32 cellular contexts compared by ENCODE assay signal in the genomic region with DNA sequence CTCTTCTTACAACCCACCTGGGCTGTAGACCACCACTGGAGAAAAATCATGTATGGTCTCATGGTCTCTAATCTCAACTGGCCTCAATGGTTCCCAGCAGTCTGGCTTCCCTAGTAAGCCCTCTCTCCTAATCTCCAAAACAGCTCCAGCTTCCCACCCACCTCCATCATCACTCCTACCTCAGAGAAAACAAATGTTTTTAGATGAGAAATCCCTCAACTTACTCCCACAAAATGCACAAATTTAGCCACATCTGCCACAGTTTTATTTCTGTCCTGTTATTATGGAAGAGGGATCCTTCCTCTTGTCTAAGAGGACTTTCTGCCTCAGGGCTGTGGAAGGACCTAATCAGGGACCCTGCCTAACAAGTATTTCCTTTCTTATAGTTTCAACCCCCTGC. TPM values are rescaled to one million over a fixed set of nuclear protein-coding genes. Genes with fewer than 3 reads are reported as not detected.
DNase-seq lines count a peak whose midpoint lies in the region; ATAC-seq and TF ChIP-seq lines count a peak whose summit lies in the region.
"Had no signal": no experiment of that assay in that cellular context is flagged by ENCODE, and none has a peak within 500 bp of the region (broad histone marks: within the 10 kb centered on the region; RNA-seq: fewer than 3 reads in every experiment).

No MANE protein-coding gene starts in this region.

- peaks cover 19% of the 10 kb centered on the region for H3K36me3 Mint-ChIP-seq in activated CD8-positive, alpha-beta T cell treated with anti-CD3 and anti-CD28 coated beads for 36 hours (ENCODE audit: low read depth)
- peaks cover 20% of the 10 kb centered on the region for H3K36me3 Mint-ChIP-seq in activated CD8-positive, alpha-beta T cell treated with anti-CD3 and anti-CD28 coated beads, Interleukin-2, amount 10 ng/mL, durations not matched to agents 7 days and 5 days (ENCODE audit: low read depth)
- H3K36me3 Mint-ChIP-seq in CD4-positive, CD25-positive, alpha-beta regulatory T cell, result peaks cover 38% of the 10 kb centered on the region
- H3K36me3 Mint-ChIP-seq in T-helper 17 cell (ENCODE audit: low read depth), result peaks cover 12% of the 10 kb centered on the region
- peaks cover 10 to 56% (median 14%) of the 10 kb centered on the region in 3 donors for H3K36me3 Mint-ChIP-seq in naive thymus-derived CD8-positive, alpha-beta T cell

- intact Hi-C loops in activated CD8-positive, alpha-beta T cell treated with anti-CD3 and anti-CD28 coated beads for 36 hours (cut with micrococcal nuclease), result loop anchor here (10.0 kb wide), 1 partner anchor 91 kb away; no protein-coding TSS in a partner anchor

- H3K4me3 Mint-ChIP-seq in activated CD8-positive, alpha-beta T cell treated with anti-CD3 and anti-CD28 coated beads for 36 hours, result no peak overlapping the region
- no peak overlapping the region for H3K4me3 Mint-ChIP-seq in activated CD8-positive, alpha-beta T cell treated with anti-CD3 and anti-CD28 coated beads, Interleukin-2, amount 10 ng/mL, durations not matched to agents 7 days and 5 days
- H3K4me3 Mint-ChIP-seq in CD4-positive, CD25-positive, alpha-beta regulatory T cell, result peak overlapping the region in 1 of 4 donors; percentile 29
- peak overlapping the region; percentile 78 for H3K4me3 Mint-ChIP-seq in T-helper 17 cell
- peak overlapping the region in 4 of 10 donors; percentile 5 to 49 (median 33) for H3K4me3 Mint-ChIP-seq in naive thymus-derived CD8-positive, alpha-beta T cell

- peaks cover 24% of the 10 kb centered on the region for H3K36me3 ChIP-seq in CD4-positive, CD25-positive, alpha-beta regulatory T cell (ENCODE audit: control insufficient read depth, insufficient read depth, low read length)
- H3K36me3 ChIP-seq: colonic mucosa had no signal

- TF ChIP-seq CTCF in activated CD8-positive, alpha-beta T cell treated with anti-CD3 and anti-CD28 coated beads for 36 hours (IDR thresholded peaks at IDR 0.05), result no peak

- H3K9me3 ChIP-seq in CD4-positive, CD25-positive, alpha-beta regulatory T cell (ENCODE audit: control insufficient read depth in 2 of 2, low read length in 2 of 2), result no peaks in the 10 kb centered on the region
- H3K9me3 ChIP-seq in T-helper 17 cell (ENCODE audit: control insufficient read depth, low read length, poor library complexity, severe bottlenecking), result no peaks in the 10 kb centered on the region
- H3K9me3 ChIP-seq: A549, Caco-2, colonic mucosa, esophagus muscularis mucosa, heart left ventricle, mucosa of descending colon, neutrophil, right lobe of liver, thoracic aorta, vagina had no signal

- no peaks in the 10 kb centered on the region for H3K9me3 Mint-ChIP-seq in activated CD8-positive, alpha-beta T cell treated with anti-CD3 and anti-CD28 coated beads for 36 hours
- H3K9me3 Mint-ChIP-seq in activated CD8-positive, alpha-beta T cell treated with anti-CD3 and anti-CD28 coated beads, Interleukin-2, amount 10 ng/mL, durations not matched to agents 7 days and 5 days (ENCODE audit: insufficient read depth), result no peaks in the 10 kb centered on the region
- H3K9me3 Mint-ChIP-seq in CD4-positive, CD25-positive, alpha-beta regulatory T cell, result no peaks in the 10 kb centered on the region
- H3K9me3 Mint-ChIP-seq in naive thymus-derived CD8-positive, alpha-beta T cell, result no peaks in the 10 kb centered on the region

- H3K27me3 ChIP-seq in CD4-positive, CD25-positive, alpha-beta regulatory T cell (ENCODE audit: control insufficient read depth, insufficient read depth, low read length), result no peaks in the 10 kb centered on the region
- H3K27me3 ChIP-seq: colonic mucosa, esophagus muscularis mucosa, foreskin keratinocyte, heart left ventricle, neutrophil, right lobe of liver, vagina had no signal

- H3K4me1 ChIP-seq in CD4-positive, CD25-positive, alpha-beta regulatory T cell (ENCODE audit: control insufficient read depth, insufficient read depth, low read length, poor library complexity, severe bottlenecking), result peaks cover 13% of the 10 kb centered on the region
- H3K4me1 ChIP-seq: colonic mucosa, vagina had no signal

- no peaks in the 10 kb centered on the region for H3K27me3 Mint-ChIP-seq in activated CD8-positive, alpha-beta T cell treated with anti-CD3 and anti-CD28 coated beads for 36 hours
- H3K27me3 Mint-ChIP-seq in activated CD8-positive, alpha-beta T cell treated with anti-CD3 and anti-CD28 coated beads, Interleukin-2, amount 10 ng/mL, durations not matched to agents 7 days and 5 days (ENCODE audit: low read depth), result no peaks in the 10 kb centered on the region
- no peaks in the 10 kb centered on the region for H3K27me3 Mint-ChIP-seq in CD4-positive, CD25-positive, alpha-beta regulatory T cell
- H3K27me3 Mint-ChIP-seq in T-helper 17 cell, result no peaks in the 10 kb centered on the region
- H3K27me3 Mint-ChIP-seq in naive thymus-derived CD8-positive, alpha-beta T cell, result no peaks in the 10 kb centered on the region

- peak overlapping the region; percentile 4 for H3K27ac Mint-ChIP-seq in activated CD8-positive, alpha-beta T cell treated with anti-CD3 and anti-CD28 coated beads for 36 hours
- H3K27ac Mint-ChIP-seq in activated CD8-positive, alpha-beta T cell treated with anti-CD3 and anti-CD28 coated beads, Interleukin-2, amount 10 ng/mL, durations not matched to agents 7 days and 5 days, result no peak overlapping the region
- peak overlapping the region; percentile 45 to 82 (median 63) for H3K27ac Mint-ChIP-seq in CD4-positive, CD25-positive, alpha-beta regulatory T cell
- peak overlapping the region; percentile 81 for H3K27ac Mint-ChIP-seq in T-helper 17 cell
- peak overlapping the region in 8 of 10 donors; percentile 4 to 88 (median 27) for H3K27ac Mint-ChIP-seq in naive thymus-derived CD8-positive, alpha-beta T cell

- POLR2A ChIA-PET in activated CD8-positive, alpha-beta T cell treated with anti-CD3 and anti-CD28 coated beads for 36 hours (lab: Charles Lee), result no interaction called here
- POLR2A ChIA-PET in activated CD8-positive, alpha-beta T cell treated with anti-CD3 and anti-CD28 coated beads, Interleukin-2, amount 10 ng/mL, durations not matched to agents 7 days and 5 days (lab: Charles Lee), result no interaction called here
- POLR2A ChIA-PET in naive thymus-derived CD8-positive, alpha-beta T cell (lab: Charles Lee), result interaction anchor here (4.1 kb wide), 1 partner anchor 32 kb away, joined by 18 read pairs; a partner anchor contains a TSS

- DNase-seq in activated CD8-positive, alpha-beta T cell treated with anti-CD3 and anti-CD28 coated beads for 36 hours, result no peak
- DNase-seq in activated CD8-positive, alpha-beta T cell treated with anti-CD3 and anti-CD28 coated beads, Interleukin-2, amount 10 ng/mL, durations not matched to agents 7 days and 5 days, result no peak
- DNase-seq in CD4-positive, CD25-positive, alpha-beta regulatory T cell, result no peak
- DNase-seq in T-helper 17 cell (no peak), KBM-7 (no peak), activated gamma-delta T cell (lab: John Stamatoyannopoulos, UW) (no peak)
- no peak for DNase-seq in naive thymus-derived CD8-positive, alpha-beta T cell
- DNase-seq: activated CD4-positive, alpha-beta T cell treated with anti-CD3 and anti-CD28 coated beads, Interleukin-2, amount 50 U/mL, for 4 hours; activated effector memory CD4-positive, alpha-beta T cell treated with anti-CD3 and anti-CD28 coated beads, Interleukin-2, amount 50 U/mL, for 16 hours; Caco-2; colonic mucosa; DMS79; foreskin keratinocyte; GDM1; heart left ventricle; kidney; mucosa of descending colon; NCI-H1105; NCI-H187 treated with DMSO at 0.1 percent for 48 hours; NCI-H524 treated with DMSO at 0.1 percent for 48 hours; NK-92 treated with Interleukin-12 subunit alpha and Interleukin-12 subunit beta, amount 100 ng/mL, for 24 hours; right lobe of liver; Right ventricle myocardium superior; stimulated activated CD4-positive, alpha-beta T cell treated with anti-CD3 and anti-CD28 coated beads, Interleukin-12 subunit alpha, Interleukin-12 subunit beta, amount 100 ng/mL, for 4 hours; stimulated activated CD4-positive, alpha-beta T cell treated with anti-CD3 and anti-CD28 coated beads, Interleukin-4, amount 100 ng/mL, for 1 hour; T1000 had no signal

- ATAC-seq in activated CD8-positive, alpha-beta T cell treated with anti-CD3 and anti-CD28 coated beads for 36 hours, result no peak
- ATAC-seq in activated CD8-positive, alpha-beta T cell treated with anti-CD3 and anti-CD28 coated beads, Interleukin-2, amount 10 ng/mL, durations not matched to agents 7 days and 5 days, result no peak
- ATAC-seq in CD4-positive, CD25-positive, alpha-beta regulatory T cell (ENCODE audit: low read depth in 2 of 2), result no peak
- ATAC-seq in T-helper 17 cell (no peak), GM18907 (IDR thresholded peaks at IDR 0.05; ENCODE audit: unreplicated experiment) (no peak)
- ATAC-seq in naive thymus-derived CD8-positive, alpha-beta T cell, result no peak
- ATAC-seq: A549, foreskin keratinocyte, heart left ventricle, mucosa of descending colon, right lobe of liver had no signal

- in situ Hi-C loops in KBM-7 (cut with MboI; ENCODE audit: low pct_unique_long_range_greater_than_20kb, low sequenced_read_pairs), result no loop called here

- CTCF ChIA-PET in activated CD8-positive, alpha-beta T cell treated with anti-CD3 and anti-CD28 coated beads for 36 hours (lab: Charles Lee), result interaction anchor here (1.2 to 3.3 kb wide), 2 partner anchors 33 to 237 kb away, joined by 3 to 22 read pairs; a partner anchor contains a TSS
- CTCF ChIA-PET in activated CD8-positive, alpha-beta T cell treated with anti-CD3 and anti-CD28 coated beads, Interleukin-2, amount 10 ng/mL, durations not matched to agents 7 days and 5 days (lab: Charles Lee), result interaction anchor here (1.4 to 2.8 kb wide), 2 partner anchors 10 to 32 kb away, joined by 4 to 12 read pairs; a partner anchor contains a TSS

- H3K4me3 ChIP-seq in CD4-positive, CD25-positive, alpha-beta regulatory T cell (ENCODE audit: low read depth, low read length), result no peak overlapping the region
- H3K4me3 ChIP-seq: A549, colonic mucosa, esophagus muscularis mucosa, heart left ventricle, mucosa of descending colon, right lobe of liver, thoracic aorta, vagina had no signal

- H3K27ac ChIP-seq in CD4-positive, CD25-positive, alpha-beta regulatory T cell (ENCODE audit: insufficient read depth, low read length, poor library complexity, severe bottlenecking), result no peak overlapping the region
- H3K27ac ChIP-seq: A549, colonic mucosa, esophagus muscularis mucosa, foreskin keratinocyte, heart left ventricle, neutrophil, right lobe of liver, thoracic aorta, vagina had no signal

- H3K4me1 Mint-ChIP-seq in activated CD8-positive, alpha-beta T cell treated with anti-CD3 and anti-CD28 coated beads for 36 hours (ENCODE audit: low read depth), result peaks cover 29% of the 10 kb centered on the region
- peaks cover 20% of the 10 kb centered on the region for H3K4me1 Mint-ChIP-seq in activated CD8-positive, alpha-beta T cell treated with anti-CD3 and anti-CD28 coated beads, Interleukin-2, amount 10 ng/mL, durations not matched to agents 7 days and 5 days (ENCODE audit: low read depth)
- peaks cover 30 to 35% (median 31%) of the 10 kb centered on the region in 4 donors for H3K4me1 Mint-ChIP-seq in CD4-positive, CD25-positive, alpha-beta regulatory T cell
- peaks cover 32% of the 10 kb centered on the region for H3K4me1 Mint-ChIP-seq in T-helper 17 cell
- peaks cover 19 to 33% (median 24%) of the 10 kb centered on the region in 4 donors for H3K4me1 Mint-ChIP-seq in naive thymus-derived CD8-positive, alpha-beta T cell

RNA-seq across cellular contexts. Expression of a gene that starts 32.1 kb away (rescaled TPM):
- 10 to 100 TPM; 28.3 to 34.5 TPM for total RNA-seq in activated CD8-positive, alpha-beta T cell treated with anti-CD3 and anti-CD28 coated beads for 36 hours
- total RNA-seq in activated CD8-positive, alpha-beta T cell treated with anti-CD3 and anti-CD28 coated beads, Interleukin-2, amount 10 ng/mL, durations not matched to agents 7 days and 5 days, result 10 to 100 TPM; 31.4 to 35.2 TPM
- 93.5 TPM for total RNA-seq in CD4-positive, CD25-positive, alpha-beta regulatory T cell
- polyA plus RNA-seq in CD4-positive, CD25-positive, alpha-beta regulatory T cell, result 1 to 10 TPM; 7.4 to 8.7 (median 7.9) TPM
- total RNA-seq in T-helper 17 cell, result 100 to 1,000 TPM in 1 of 2 donors, 10 to 100 TPM in 1; 97.6 to 136 TPM
- total RNA-seq in naive thymus-derived CD8-positive, alpha-beta T cell, result 10 to 100 TPM; 35.9 to 46.2 TPM
- polyA plus RNA-seq in naive thymus-derived CD8-positive, alpha-beta T cell, result 10 to 100 TPM in 1 of 3 donors, 1 to 10 TPM in 2; 7.4 to 10.8 (median 9.3) TPM
